8 cellular contexts compared by ENCODE assay signal in genomic region chr12:21697829-21698630, GRCh38. TPM values are rescaled to one million over a fixed set of nuclear protein-coding genes. Genes with fewer than 3 reads are reported as not detected.
A peak's percentile ranks its signal among the peaks of the same experiment; 100 is the strongest.
DNase-seq lines count a peak whose midpoint lies in the region; ATAC-seq and TF ChIP-seq lines count a peak whose summit lies in the region.

No MANE protein-coding gene starts in this region.

- peak in 2 of 3 donors; percentile 62 to 75 for TF ChIP-seq CTCF in breast epithelium (IDR thresholded peaks at IDR 0.05)

- DNase-seq in ELR (ENCODE audit: low read depth) (peak; percentile 59), NAMALWA (ENCODE audit: low spot score) (peak; percentile 58), breast epithelium (ENCODE audit: low spot score in 2 of 2) (no peak), lung microvascular endothelial cell (ENCODE audit: low read depth in 2 of 2) (peak; percentile 57 to 70), SIG-M5 treated with dmso at 0.1 percent for 504 hours (lab: John Stamatoyannopoulos, UW; ENCODE audit: unreplicated experiment) (no peak)

- ATAC-seq in GM19324 (IDR thresholded peaks at IDR 0.05; ENCODE audit: low FRiP score, unreplicated experiment) (no peak), GM18498 (IDR thresholded peaks at IDR 0.05; ENCODE audit: unreplicated experiment) (no peak), HG02981 (IDR thresholded peaks at IDR 0.05; ENCODE audit: unreplicated experiment) (no peak)

- intact Hi-C loops in breast epithelium (cut with DNase I; ENCODE audit: low total_unique reads): no loop called here

- no peaks in the 10 kb centered on the region for H3K27me3 ChIP-seq in breast epithelium

- no peak overlapping the region for H3K27ac ChIP-seq in breast epithelium

- H3K9me3 ChIP-seq in breast epithelium: no peaks in the 10 kb centered on the region

- no peak for TF ChIP-seq POLR2A in breast epithelium (IDR thresholded peaks at IDR 0.05)

- no peaks in the 10 kb centered on the region for H3K36me3 ChIP-seq in breast epithelium

- H3K4me3 ChIP-seq in breast epithelium: no peak overlapping the region

- no peaks in the 10 kb centered on the region for H3K4me1 ChIP-seq in breast epithelium

RNA-seq across cellular contexts. Expression of gene LDHB, which starts 40.4 kb away (rescaled TPM):
- total RNA-seq in breast epithelium (1,000 to 10,000 TPM in 1 of 3 donors, 100 to 1,000 TPM in 2; 235 to 1,093 (median 257) TPM), lung microvascular endothelial cell (128 and 278 TPM in 2 replicates)

Comparison
In these comparisons a context has a peak if more than half of its experiments do, and no peak if none do; other contexts are left out.
1. DNase-seq: peak in ELR (single experiment), NAMALWA (single experiment) and lung microvascular endothelial cell (2 of 2); none in breast epithelium (0 of 2) and SIG-M5 treated with dmso at 0.1 percent for 504 hours (single experiment).